In the genomic region with DNA sequence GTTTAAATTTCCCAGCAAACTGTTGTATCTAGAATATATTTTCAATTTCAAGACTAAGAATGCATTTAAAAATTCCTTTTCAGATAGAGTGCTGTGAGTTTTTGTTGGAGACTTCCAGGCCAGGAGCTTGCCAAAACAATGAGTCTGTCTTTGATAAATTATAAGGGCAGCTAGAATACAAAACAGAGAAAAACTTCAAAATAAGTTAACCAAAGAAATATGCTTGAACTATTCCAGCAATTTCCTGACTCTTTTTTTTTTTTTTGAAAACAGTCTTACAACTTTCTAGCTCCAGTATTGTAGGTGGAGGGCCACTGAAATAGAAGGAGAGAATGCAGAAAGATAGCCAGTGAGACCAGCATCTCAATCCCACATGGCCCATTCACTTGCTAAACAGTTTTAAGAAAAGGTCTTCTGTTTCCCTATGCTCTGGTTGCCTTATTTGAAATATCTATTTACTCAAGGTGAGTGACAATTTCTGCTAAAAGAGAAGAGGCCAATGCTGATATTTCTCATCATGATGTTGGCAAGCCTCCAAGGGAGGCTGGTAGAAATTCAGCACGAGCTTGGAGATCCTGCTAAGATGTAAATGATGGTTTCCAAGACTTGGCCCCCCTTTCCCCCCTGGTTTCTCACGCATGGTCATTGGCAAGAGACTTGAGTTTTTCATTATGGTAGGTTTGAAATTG, we compare ENCODE assay signal across 10 cellular contexts.
DNase-seq lines count a peak whose midpoint lies in the region; ATAC-seq lines count a peak whose summit lies in the region.
"Had no signal": no experiment of that assay in that cellular context is flagged by ENCODE, and none has a peak within 500 bp of the region (broad histone marks: within the 10 kb centered on the region; RNA-seq: fewer than 3 reads in every experiment).

No MANE protein-coding gene starts in this region.

- H3K4me3 Mint-ChIP-seq in activated CD4-positive, alpha-beta T cell treated with anti-CD3 and anti-CD28 coated beads for 36 hours, result no peak overlapping the region

- DNase-seq in activated CD4-positive, alpha-beta T cell treated with anti-CD3 and anti-CD28 coated beads for 36 hours, result no peak
- DNase-seq in activated CD4-positive, alpha-beta T cell treated with anti-CD3 and anti-CD28 coated beads, Interleukin-2, amount 50 U/mL, for 48 hours, result no peak
- DNase-seq in activated naive CD4-positive, alpha-beta T cell treated with anti-CD3 and anti-CD28 coated beads, Interleukin-2, amount 50 U/mL, for 72 hours (ENCODE audit: low spot score in 2 of 2), result no peak
- peak; percentile 70 for DNase-seq in globus pallidus (ENCODE audit: low spot score)
- DNase-seq in superior temporal gyrus (ENCODE audit: extremely low spot score), result peak; percentile 67
- DNase-seq in OCI-M1 (lab: John Stamatoyannopoulos, UW), result no peak
- DNase-seq in inferior parietal cortex (ENCODE audit: extremely low spot score), result no peak
- DNase-seq: BE2C had no signal

- intact Hi-C loops in activated CD4-positive, alpha-beta T cell treated with anti-CD3 and anti-CD28 coated beads for 36 hours (cut with DNase I, micrococcal nuclease), result no loop called here

- peaks cover 58% of the 10 kb centered on the region for H3K36me3 Mint-ChIP-seq in activated CD4-positive, alpha-beta T cell treated with anti-CD3 and anti-CD28 coated beads for 36 hours (ENCODE audit: low read depth)
- H3K36me3 Mint-ChIP-seq in activated naive CD4-positive, alpha-beta T cell treated with anti-CD3 and anti-CD28 coated beads, Interleukin-2, amount 50 U/mL, for 72 hours, result peaks cover 20 to 48% of the 10 kb centered on the region in 2 donors

- CTCF ChIA-PET in activated CD4-positive, alpha-beta T cell treated with anti-CD3 and anti-CD28 coated beads for 36 hours (lab: Charles Lee), result interaction anchor here (0.7 to 1.1 kb wide), 5 partner anchors 15 to 83 kb away, joined by 3 to 4 read pairs (median 3); no protein-coding TSS in a partner anchor

- peak overlapping the region; percentile 64 for H3K27ac Mint-ChIP-seq in activated CD4-positive, alpha-beta T cell treated with anti-CD3 and anti-CD28 coated beads for 36 hours
- H3K27ac Mint-ChIP-seq in activated naive CD4-positive, alpha-beta T cell treated with anti-CD3 and anti-CD28 coated beads, Interleukin-2, amount 50 U/mL, for 72 hours, result peak overlapping the region; percentile 74 to 93

- POLR2A ChIA-PET in activated CD4-positive, alpha-beta T cell treated with anti-CD3 and anti-CD28 coated beads for 36 hours (lab: Charles Lee), result interaction anchor here (0.6 to 1.0 kb wide), 4 partner anchors 43 to 75 kb away, joined by 3 to 5 read pairs (median 4); no protein-coding TSS in a partner anchor

- peaks cover 66% of the 10 kb centered on the region for H3K4me1 Mint-ChIP-seq in activated CD4-positive, alpha-beta T cell treated with anti-CD3 and anti-CD28 coated beads for 36 hours

- no peaks in the 10 kb centered on the region for H3K27me3 Mint-ChIP-seq in activated CD4-positive, alpha-beta T cell treated with anti-CD3 and anti-CD28 coated beads for 36 hours

- ATAC-seq in activated CD4-positive, alpha-beta T cell treated with anti-CD3 and anti-CD28 coated beads for 36 hours, result no peak
- ATAC-seq in activated naive CD4-positive, alpha-beta T cell treated with anti-CD3 and anti-CD28 coated beads, Interleukin-2, amount 50 U/mL, for 72 hours, result no peak
- ATAC-seq in GM21528 (IDR thresholded peaks at IDR 0.05; ENCODE audit: low FRiP score, unreplicated experiment), result no peak
- ATAC-seq: esophagus mucosa had no signal

- peaks cover 7% of the 10 kb centered on the region for H3K9me3 Mint-ChIP-seq in activated CD4-positive, alpha-beta T cell treated with anti-CD3 and anti-CD28 coated beads for 36 hours (ENCODE audit: low read depth)
- H3K9me3 Mint-ChIP-seq in activated naive CD4-positive, alpha-beta T cell treated with anti-CD3 and anti-CD28 coated beads, Interleukin-2, amount 50 U/mL, for 72 hours, result peaks cover 7 to 8% of the 10 kb centered on the region in 2 donors

Comparison
In these comparisons a context has a peak if more than half of its experiments do, and no peak if none do; other contexts are left out.
1. DNase-seq: peak in globus pallidus (single experiment) and superior temporal gyrus (single experiment); none in activated CD4-positive, alpha-beta T cell treated with anti-CD3 and anti-CD28 coated beads for 36 hours (single experiment), activated CD4-positive, alpha-beta T cell treated with anti-CD3 and anti-CD28 coated beads, Interleukin-2, amount 50 U/mL, for 48 hours (0 of 2), activated naive CD4-positive, alpha-beta T cell treated with anti-CD3 and anti-CD28 coated beads, Interleukin-2, amount 50 U/mL, for 72 hours (0 of 2), OCI-M1 (single experiment) and inferior parietal cortex (single experiment).